ENCODE assay signal across 10 cellular contexts in genomic region chr6:47483853-47484546, GRCh38. TPM values are rescaled to one million over a fixed set of nuclear protein-coding genes. Genes with fewer than 3 reads are reported as not detected.
A peak's percentile ranks its signal among the peaks of the same experiment; 100 is the strongest.
DNase-seq lines count a peak whose midpoint lies in the region; ATAC-seq and TF ChIP-seq lines count a peak whose summit lies in the region.
"Had no signal": no experiment of that assay in that cellular context is flagged by ENCODE, and none has a peak within 500 bp of the region (broad histone marks: within the 10 kb centered on the region; RNA-seq: fewer than 3 reads in every experiment).

No MANE protein-coding gene starts in this region.

- no peak overlapping the region for H3K56ac ChIP-seq in IMR-90 (ENCODE audit: extremely low read depth, insufficient read depth, low read length)

- peaks cover 4 to 53% of the 10 kb centered on the region in 2 experiments; a peak in 3 of 4 replicates for H3K79me1 ChIP-seq in IMR-90 (ENCODE audit: low read depth in 1 of 2, low read length in 2 of 2)

- no peak overlapping the region for H3K18ac ChIP-seq in IMR-90 (ENCODE audit: low read depth, low read length)

- H3K27ac ChIP-seq in breast epithelium (peak overlapping the region in 1 of 2 donors; percentile 43), IMR-90 (ENCODE audit: insufficient read depth, low read length) (no peak overlapping the region), colonic mucosa (peak overlapping the region; percentile 42), transverse colon (peak overlapping the region; percentile 61 to 68 (median 66))
- H3K27ac ChIP-seq: HL-60 had no signal

- no peak overlapping the region for H2BK15ac ChIP-seq in IMR-90 (ENCODE audit: low read depth, low read length)

- DNase-seq in MCF 10A (ENCODE audit: unreplicated experiment) (peak; percentile 63), breast epithelium (ENCODE audit: low spot score in 2 of 2) (no peak), IMR-90 (peak; percentile 35), colonic mucosa (no peak), transverse colon (no peak), GM10266 (ENCODE audit: extremely low spot score) (no peak), cortex of kidney (lab: John Stamatoyannopoulos, UW) (no peak), Ammon's horn (ENCODE audit: low spot score) (no peak)
- DNase-seq: stimulated activated CD4-positive, alpha-beta T cell treated with anti-CD3 and anti-CD28 coated beads, Interleukin-15, amount 100 ng/mL, for 24 hours had no signal

- peaks cover 54% of the 10 kb centered on the region for H3K4me1 Mint-ChIP-seq in MCF 10A (ENCODE audit: insufficient read depth, unreplicated experiment)

- H3K4ac ChIP-seq in IMR-90 (ENCODE audit: low read depth, low read length): no peak overlapping the region

- H4K20me1 ChIP-seq in IMR-90 (ENCODE audit: insufficient read depth, low read length): peaks cover 33% of the 10 kb centered on the region; the same call in 1 of the 2 replicates

- no peak for TF ChIP-seq RAD21 in IMR-90 (IDR thresholded peaks at IDR 0.05; ENCODE audit: low read length)

- H3K4me3 Mint-ChIP-seq in MCF 10A (ENCODE audit: unreplicated experiment): peak overlapping the region; percentile 52

- no peak overlapping the region for H4K8ac ChIP-seq in IMR-90 (ENCODE audit: low read depth in 2 of 2, low read length in 2 of 2)

- no TSS peak for BruUV-seq in MCF 10A (replicated peaks; lab: Mats Ljungman, UMichigan)
- no TSS peak for BruUV-seq in IMR-90 (replicated peaks; lab: Mats Ljungman, UMichigan)

- no peak overlapping the region for H2BK120ac ChIP-seq in IMR-90 (ENCODE audit: low read depth, low read length)

- no peak overlapping the region for H2AK9ac ChIP-seq in IMR-90 (replicated peaks; ENCODE audit: low read depth, low read length, poor library complexity)

- H3K27me3 ChIP-seq in breast epithelium (no peaks in the 10 kb centered on the region), IMR-90 (ENCODE audit: control insufficient read depth, insufficient read depth, low read length) (no peaks in the 10 kb centered on the region), colonic mucosa (no peaks in the 10 kb centered on the region), transverse colon (no peaks in the 10 kb centered on the region)

- dilution Hi-C loops in IMR-90 (cut with HindIII; ENCODE audit: low sequenced_read_pairs, unreplicated experiment): no loop called here

- H3K14ac ChIP-seq in IMR-90 (replicated peaks; ENCODE audit: low read depth, low read length): no peak overlapping the region

- H2AFZ ChIP-seq in IMR-90 (replicated peaks; ENCODE audit: low read length, poor library complexity): no peak overlapping the region

- intact Hi-C loops in MCF 10A (cut with micrococcal nuclease) (no loop called here), breast epithelium (cut with DNase I; ENCODE audit: low total_unique reads) (no loop called here), IMR-90 (cut with micrococcal nuclease) (no loop called here), colonic mucosa (cut with DNase I) (no loop called here), transverse colon (cut with DNase I; ENCODE audit: low total_unique reads) (no loop called here)

- CTCF ChIA-PET in MCF 10A (lab: Yijun Ruan, JAX): interaction anchor here (0.7 to 1.8 kb wide), 5 partner anchors 17 to 147 kb away, joined by 3 to 5 read pairs (median 4); no protein-coding TSS in a partner anchor
- CTCF ChIA-PET in IMR-90 (lab: Yijun Ruan, JAX): interaction anchor here (0.6 kb wide), 1 partner anchor 17 kb away, joined by 5 read pairs; no protein-coding TSS in a partner anchor

- no peak overlapping the region for H4K91ac ChIP-seq in IMR-90 (ENCODE audit: insufficient read depth, low read depth, low read length)

- no peaks in the 10 kb centered on the region for H3K9me3 Mint-ChIP-seq in MCF 10A (ENCODE audit: unreplicated experiment)

- no peak for TF ChIP-seq EP300 in transverse colon (IDR thresholded peaks at IDR 0.05; ENCODE audit: low read depth)

- TF ChIP-seq CTCF in MCF 10A (IDR thresholded peaks at IDR 0.05; ENCODE audit: unreplicated experiment) (no peak), breast epithelium (IDR thresholded peaks at IDR 0.05) (no peak), IMR-90 (conservative IDR thresholded peaks at IDR 0.05; ENCODE audit: low read depth, low read length) (no peak), colonic mucosa (IDR thresholded peaks at IDR 0.05) (no peak), transverse colon (IDR thresholded peaks at IDR 0.05) (no peak), GM10266 (IDR thresholded peaks at IDR 0.05; ENCODE audit: control insufficient read depth, insufficient read depth, low read depth, missing control alignments) (no peak)

- H3K4me1 ChIP-seq in breast epithelium (no peaks in the 10 kb centered on the region), IMR-90 (ENCODE audit: control insufficient read depth, insufficient read depth, low read length) (peaks cover 2% of the 10 kb centered on the region), colonic mucosa (peaks cover 15% of the 10 kb centered on the region), transverse colon (peaks cover 4 to 76% (median 54%) of the 10 kb centered on the region in 4 donors)

- peak overlapping the region; percentile 23; the same call in 1 of the 2 replicates for H3K4me2 ChIP-seq in IMR-90 (ENCODE audit: low read depth, low read length)

- H2BK5ac ChIP-seq in IMR-90 (ENCODE audit: low read depth, low read length, poor library complexity, severe bottlenecking): peak overlapping the region; percentile 66

- no peaks in the 10 kb centered on the region for H3K27me3 Mint-ChIP-seq in MCF 10A (ENCODE audit: insufficient read depth, unreplicated experiment)

- H3K4me3 ChIP-seq in breast epithelium (no peak overlapping the region), IMR-90 (ENCODE audit: insufficient read depth, low read depth, low read length) (no peak overlapping the region), colonic mucosa (no peak overlapping the region), transverse colon (no peak overlapping the region)

- in situ Hi-C loops in IMR-90 (cut with MboI; ENCODE audit: low sequenced_read_pairs) (no loop called here), transverse colon (cut with MboI; ENCODE audit: low pct_ligation_motif_present in 1 of 4, low pct_unique_long_range_greater_than_20kb in 1 of 4, low sequenced_read_pairs in 3 of 4) (no loop called here)

- H2AK5ac ChIP-seq in IMR-90 (ENCODE audit: low read depth, low read length): no peak overlapping the region

- WGBS in IMR-90 (ENCODE audit: extremely low coverage in 2 of 2, insufficient read length in 1 of 2), 2 experiments: no CpG with 5 or more reads among the region's 1 CpG
- 29 to 31% methylated on average over 1 of the region's 1 CpG for WGBS in transverse colon (ENCODE audit: low coverage in 1 of 2), 2 donors

- H4K5ac ChIP-seq in IMR-90 (ENCODE audit: low read depth, low read length): no peak overlapping the region

- no peak overlapping the region for H3K9ac ChIP-seq in IMR-90 (ENCODE audit: low read depth, low read length)
- H3K9ac ChIP-seq in colonic mucosa (ENCODE audit: low read depth in 2 of 2, low read length in 2 of 2): peak overlapping the region in 1 of 2 donors; percentile 19

- POLR2A ChIA-PET in MCF 10A (lab: Yijun Ruan, JAX) (interaction anchor here (0.9 to 4.7 kb wide), 6 partner anchors 7 to 94 kb away, joined by 4 to 28 read pairs (median 5); partner anchors contain the start of gene CD2AP), IMR-90 (lab: Charles Lee; ENCODE audit: unreplicated experiment) (interaction anchor here (0.7 kb wide), 1 partner anchor 39 kb away, joined by 4 read pairs; no protein-coding TSS in a partner anchor)

- H3K9me1 ChIP-seq in IMR-90 (ENCODE audit: insufficient read depth, low read length): peaks cover 6% of the 10 kb centered on the region; the same call in 1 of the 2 replicates

- peak overlapping the region; percentile 76; the same call in 1 of the 2 replicates for H3K23ac ChIP-seq in IMR-90 (ENCODE audit: low read depth, low read length)

- no peak for TF ChIP-seq POLR2A in breast epithelium (IDR thresholded peaks at IDR 0.05)
- no peak for TF ChIP-seq POLR2A in IMR-90 (IDR thresholded peaks at IDR 0.05; ENCODE audit: low read depth, low read length)
- no peak for TF ChIP-seq POLR2A in transverse colon (IDR thresholded peaks at IDR 0.05)

- no peaks in the 10 kb centered on the region for H3K36me3 Mint-ChIP-seq in MCF 10A (ENCODE audit: insufficient read depth, unreplicated experiment)

- H3K36me3 ChIP-seq in breast epithelium: no peaks in the 10 kb centered on the region
- H3K36me3 ChIP-seq in IMR-90 (ENCODE audit: control insufficient read depth, insufficient read depth, low read length): no peaks in the 10 kb centered on the region
- no peaks in the 10 kb centered on the region for H3K36me3 ChIP-seq in colonic mucosa
- H3K36me3 ChIP-seq in transverse colon: no peaks in the 10 kb centered on the region

- peak overlapping the region; percentile 88 for H3K27ac Mint-ChIP-seq in MCF 10A (ENCODE audit: low read depth, unreplicated experiment)

- ATAC-seq in IMR-90 (ENCODE audit: low read depth): no peak

- H2BK20ac ChIP-seq in IMR-90 (ENCODE audit: low read depth, low read length): no peak overlapping the region; the same call in 1 of the 2 replicates

- H3K9me3 ChIP-seq in breast epithelium: no peaks in the 10 kb centered on the region
- H3K9me3 ChIP-seq in IMR-90 (ENCODE audit: control insufficient read depth, insufficient read depth, low read length): no peaks in the 10 kb centered on the region
- H3K9me3 ChIP-seq in colonic mucosa: no peaks in the 10 kb centered on the region
- no peaks in the 10 kb centered on the region for H3K9me3 ChIP-seq in transverse colon

TF ChIP-seq in IMR-90, 13 proteins besides CTCF, POLR2A, EP300 and RAD21:
- no peak for TF ChIP-seq MAZ (IDR thresholded peaks at IDR 0.05; ENCODE audit: borderline replicate concordance, low read depth, low read length)
- no peak for TF ChIP-seq MXI1 (IDR thresholded peaks at IDR 0.05; ENCODE audit: borderline replicate concordance, low read depth, low read length)
- no peak for TF ChIP-seq MAFK (IDR thresholded peaks at IDR 0.05; ENCODE audit: low read depth, low read length)
- TF ChIP-seq NFE2L2 (IDR thresholded peaks at IDR 0.05; ENCODE audit: low read depth, low read length): no peak
- no peak for TF ChIP-seq SMC3 (IDR thresholded peaks at IDR 0.05; ENCODE audit: low read depth, low read length)
- TF ChIP-seq RFX5 (IDR thresholded peaks at IDR 0.05; ENCODE audit: low read depth, low read length): no peak
- TF ChIP-seq BHLHE40 (IDR thresholded peaks at IDR 0.05; ENCODE audit: low read depth, low read length): no peak
TF ChIP-seq in IMR-90: peak in this region for 0.

RNA-seq across cellular contexts. Expression of gene CD2AP, which starts 6.4 kb away (rescaled TPM):
- total RNA-seq in MCF 10A (2022) (35.7 and 40.3 TPM in 2 replicates), breast epithelium (10 to 100 TPM; 21.3 to 60.7 (median 34.4) TPM), IMR-90 (2012; rRNA removed) (7.5 and 18.3 TPM in 2 replicates), colonic mucosa (100 to 1,000 TPM in 1 of 2 donors, 10 to 100 TPM in 1; 83.1 to 146 TPM), transverse colon (100 to 1,000 TPM in 2 of 4 donors, 10 to 100 TPM in 2; 49.8 to 140 (median 93.3) TPM)
- polyA plus RNA-seq in IMR-90 (2012; rRNA removed): 4.0 and 5.3 TPM in 2 replicates
- 0.40 and 0.61 TPM in 2 replicates for polyA plus RNA-seq in IMR-90 (2012; cell fraction: cytosol; rRNA removed)
- 0.71 and 3.3 TPM in 2 replicates for polyA plus RNA-seq in IMR-90 (2012; cell fraction: nucleus; rRNA removed; ENCODE audit: low replicate concordance)

Comparison
In these comparisons a context has a peak if more than half of its experiments do, and no peak if none do; other contexts are left out.
1. DNase-seq: peak in MCF 10A (single experiment) and IMR-90 (single experiment); none in breast epithelium (0 of 2), colonic mucosa (single experiment), transverse colon (single experiment), GM10266 (single experiment), cortex of kidney (single experiment) and Ammon's horn (single experiment).